Comparison of ENCODE assay signal across 8 cellular contexts in the genomic region with DNA sequence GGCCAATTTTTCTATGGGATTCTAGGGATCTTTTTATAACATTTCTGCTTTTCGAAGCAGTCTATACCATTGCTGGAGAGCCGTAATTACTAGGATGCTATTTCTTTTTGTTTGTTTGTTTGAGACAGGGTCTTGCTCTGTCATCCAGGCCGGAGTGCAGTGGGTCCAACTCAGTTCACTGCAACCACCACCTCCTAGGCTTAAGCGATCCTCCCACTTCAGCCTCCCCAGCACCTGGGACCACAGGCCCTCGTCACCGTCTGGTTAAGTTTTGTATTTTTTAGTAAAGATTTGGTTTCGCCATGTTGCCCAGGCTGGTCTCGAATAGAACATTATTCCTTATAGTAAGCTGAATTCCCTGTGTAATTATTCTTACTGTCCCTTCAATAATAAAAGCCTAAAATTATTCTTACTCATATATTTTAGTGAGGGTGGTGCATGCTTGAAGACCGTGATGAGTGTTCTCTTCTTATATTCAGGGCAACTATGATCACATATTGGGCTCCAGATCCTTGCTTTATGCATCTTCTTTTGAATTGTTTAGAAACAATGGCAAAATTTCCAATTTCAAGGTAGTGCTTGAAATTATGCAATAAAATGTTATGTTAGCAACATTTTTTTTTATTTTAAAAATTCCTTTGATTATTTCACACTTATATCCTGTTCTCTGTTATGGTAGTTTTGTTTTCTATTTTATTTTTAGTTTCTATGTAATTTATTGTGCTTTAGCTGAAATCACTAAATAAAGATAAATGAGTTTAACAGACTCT.
DNase-seq lines count a peak whose midpoint lies in the region; ATAC-seq lines count a peak whose summit lies in the region.

No MANE protein-coding gene starts in this region.

- peak; percentile 32 for DNase-seq in DMS79 treated with DMSO at 0.1 percent for 48 hours (lab: John Stamatoyannopoulos, UW)
- DNase-seq in DMS79 (lab: John Stamatoyannopoulos, UW): no peak
- DNase-seq in activated CD4-positive, alpha-beta memory T cell treated with anti-CD3 and anti-CD28 coated beads, Interleukin-2, amount 10 ng/mL, durations not matched to agents 7 days and 5 days: no peak
- DNase-seq in stimulated activated naive CD4-positive, alpha-beta T cell (lab: John Stamatoyannopoulos, UW): no peak
- no peak for DNase-seq in iPS-NIHi11 (ENCODE audit: low spot score)

- H3K9me3 Mint-ChIP-seq in activated CD4-positive, alpha-beta memory T cell treated with anti-CD3 and anti-CD28 coated beads, Interleukin-2, amount 10 ng/mL, durations not matched to agents 7 days and 5 days: no peaks in the 10 kb centered on the region
- no peaks in the 10 kb centered on the region for H3K9me3 Mint-ChIP-seq in stimulated activated memory B cell treated with anti-CD40 and anti-IgM and Interleukin-4, amounts not matched to agents 10 μg/mL and 1 μg/mL and 100 μg/mL, for 72 hours

- H3K9me3 ChIP-seq in iPS-18c (ENCODE audit: control insufficient read depth, insufficient read depth, low read length): no peaks in the 10 kb centered on the region

- POLR2A ChIA-PET in activated CD4-positive, alpha-beta memory T cell treated with anti-CD3 and anti-CD28 coated beads, Interleukin-2, amount 10 ng/mL, durations not matched to agents 7 days and 5 days (lab: Charles Lee): interaction anchor here (2.4 kb wide), 1 partner anchor 67 kb away, joined by 7 read pairs; the partner anchor contains the start of gene CRADD

- no peaks in the 10 kb centered on the region for H3K27me3 Mint-ChIP-seq in activated CD4-positive, alpha-beta memory T cell treated with anti-CD3 and anti-CD28 coated beads, Interleukin-2, amount 10 ng/mL, durations not matched to agents 7 days and 5 days
- no peaks in the 10 kb centered on the region for H3K27me3 Mint-ChIP-seq in stimulated activated memory B cell treated with anti-CD40 and anti-IgM and Interleukin-4, amounts not matched to agents 10 μg/mL and 1 μg/mL and 100 μg/mL, for 72 hours

- H3K4me1 Mint-ChIP-seq in activated CD4-positive, alpha-beta memory T cell treated with anti-CD3 and anti-CD28 coated beads, Interleukin-2, amount 10 ng/mL, durations not matched to agents 7 days and 5 days: peaks cover 31% of the 10 kb centered on the region
- peaks cover 31% of the 10 kb centered on the region for H3K4me1 Mint-ChIP-seq in stimulated activated memory B cell treated with anti-CD40 and anti-IgM and Interleukin-4, amounts not matched to agents 10 μg/mL and 1 μg/mL and 100 μg/mL, for 72 hours

- H3K36me3 Mint-ChIP-seq in activated CD4-positive, alpha-beta memory T cell treated with anti-CD3 and anti-CD28 coated beads, Interleukin-2, amount 10 ng/mL, durations not matched to agents 7 days and 5 days (ENCODE audit: low read depth): no peaks in the 10 kb centered on the region
- H3K36me3 Mint-ChIP-seq in stimulated activated memory B cell treated with anti-CD40 and anti-IgM and Interleukin-4, amounts not matched to agents 10 μg/mL and 1 μg/mL and 100 μg/mL, for 72 hours: no peaks in the 10 kb centered on the region

- H3K4me3 ChIP-seq in iPS-18c (ENCODE audit: insufficient read depth, low read depth, low read length): peak overlapping the region; percentile 63; the same call in 1 of the 2 replicates

- peak overlapping the region; percentile 86 for H3K4me3 Mint-ChIP-seq in activated CD4-positive, alpha-beta memory T cell treated with anti-CD3 and anti-CD28 coated beads, Interleukin-2, amount 10 ng/mL, durations not matched to agents 7 days and 5 days
- no peak overlapping the region for H3K4me3 Mint-ChIP-seq in stimulated activated memory B cell treated with anti-CD40 and anti-IgM and Interleukin-4, amounts not matched to agents 10 μg/mL and 1 μg/mL and 100 μg/mL, for 72 hours

- ATAC-seq in stimulated activated memory B cell treated with anti-CD40 and anti-IgM and Interleukin-4, amounts not matched to agents 10 μg/mL and 1 μg/mL and 100 μg/mL, for 72 hours: no peak
- no peak for ATAC-seq in GM21786 (IDR thresholded peaks at IDR 0.05; ENCODE audit: unreplicated experiment)

- no peak overlapping the region for H3K27ac Mint-ChIP-seq in activated CD4-positive, alpha-beta memory T cell treated with anti-CD3 and anti-CD28 coated beads, Interleukin-2, amount 10 ng/mL, durations not matched to agents 7 days and 5 days
- H3K27ac Mint-ChIP-seq in stimulated activated memory B cell treated with anti-CD40 and anti-IgM and Interleukin-4, amounts not matched to agents 10 μg/mL and 1 μg/mL and 100 μg/mL, for 72 hours: peak overlapping the region; percentile 87

- CTCF ChIA-PET in activated CD4-positive, alpha-beta memory T cell treated with anti-CD3 and anti-CD28 coated beads, Interleukin-2, amount 10 ng/mL, durations not matched to agents 7 days and 5 days (lab: Charles Lee): interaction anchor here (1.0 kb wide), 1 partner anchor 358 kb away, joined by 4 read pairs; no protein-coding TSS in a partner anchor
